ENCODE assay signal across 31 cellular contexts in the genomic region with DNA sequence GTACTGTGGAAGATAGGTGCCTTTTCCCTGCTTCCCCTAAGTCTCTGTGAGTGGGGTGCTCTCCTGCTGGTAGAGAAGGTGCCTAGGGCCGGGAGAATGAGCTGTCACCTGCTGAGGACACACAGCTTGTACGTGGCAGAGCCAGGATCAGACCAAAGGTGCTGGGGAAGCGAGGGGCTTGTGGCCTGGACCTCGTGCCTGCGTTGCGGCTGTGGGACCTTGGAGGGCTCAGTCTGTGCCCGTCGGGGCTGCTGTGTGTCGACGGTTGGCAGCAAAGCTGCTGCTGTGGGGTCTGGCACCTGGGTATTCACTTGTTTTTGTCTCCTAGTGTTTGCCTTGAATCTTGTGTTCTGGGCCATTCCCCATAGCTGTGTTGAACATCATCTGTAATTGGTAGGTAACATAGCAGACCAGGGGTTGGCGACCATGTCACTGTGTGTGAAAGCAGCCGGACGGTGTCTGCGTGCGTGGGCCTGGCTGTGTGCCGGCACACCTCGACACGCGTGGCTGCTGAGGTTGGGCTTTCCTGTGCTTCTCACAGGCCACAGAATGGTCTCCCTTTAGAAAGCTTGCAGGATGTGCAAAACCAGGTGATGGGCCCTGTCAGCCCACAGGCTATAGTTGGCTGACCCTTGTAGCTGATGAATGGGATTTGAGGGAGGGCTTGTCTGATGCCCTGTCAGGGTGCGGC.
"Had no signal": no experiment of that assay in that cellular context is flagged by ENCODE, and none has a peak within 500 bp of the region (broad histone marks: within the 10 kb centered on the region; RNA-seq: fewer than 3 reads in every experiment).

No MANE protein-coding gene starts in this region.

- H3K4me3 Mint-ChIP-seq: activated CD4-positive, alpha-beta memory T cell treated with anti-CD3 and anti-CD28 coated beads, Interleukin-2, amount 10 ng/mL, durations not matched to agents 7 days and 5 days; activated CD4-positive, alpha-beta T cell treated with anti-CD3 and anti-CD28 coated beads, Interleukin-2, amount 10 ng/mL, durations not matched to agents 7 days and 5 days; activated T-cell treated with anti-CD3 and anti-CD28 coated beads, Interleukin-2, amount 50 U/mL, for 4 hours; endodermal cell; stimulated activated memory B cell treated with anti-CD40 and anti-IgM and Interleukin-4, amounts not matched to agents 10 μg/mL and 1 μg/mL and 100 μg/mL, for 72 hours; stimulated activated naive CD8-positive, alpha-beta T cell treated with anti-CD3 and anti-CD28 coated beads, Interleukin-15, amount 100 ng/mL, for 72 hours; T-helper 1 cell treated with Interleukin-12 subunit alpha and Interleukin-12 subunit beta and Interleukin-4 antibody, amounts not matched to agents 30 μg/mL and 1 μg/mL, for 36 hours had no signal

- H3K9me3 Mint-ChIP-seq: activated CD4-positive, alpha-beta memory T cell treated with anti-CD3 and anti-CD28 coated beads, Interleukin-2, amount 10 ng/mL, durations not matched to agents 7 days and 5 days; activated CD4-positive, alpha-beta T cell treated with anti-CD3 and anti-CD28 coated beads, Interleukin-2, amount 10 ng/mL, durations not matched to agents 7 days and 5 days; activated T-cell treated with anti-CD3 and anti-CD28 coated beads, Interleukin-2, amount 50 U/mL, for 4 hours; endodermal cell; naive thymus-derived CD8-positive, alpha-beta T cell; stimulated activated memory B cell treated with anti-CD40 and anti-IgM and Interleukin-4, amounts not matched to agents 10 μg/mL and 1 μg/mL and 100 μg/mL, for 72 hours; stimulated activated naive CD8-positive, alpha-beta T cell treated with anti-CD3 and anti-CD28 coated beads, Interleukin-15, amount 100 ng/mL, for 72 hours; T-helper 1 cell treated with Interleukin-12 subunit alpha and Interleukin-12 subunit beta and Interleukin-4 antibody, amounts not matched to agents 30 μg/mL and 1 μg/mL, for 36 hours had no signal

- H3K27ac Mint-ChIP-seq: activated CD4-positive, alpha-beta memory T cell treated with anti-CD3 and anti-CD28 coated beads, Interleukin-2, amount 10 ng/mL, durations not matched to agents 7 days and 5 days; activated CD4-positive, alpha-beta T cell treated with anti-CD3 and anti-CD28 coated beads, Interleukin-2, amount 10 ng/mL, durations not matched to agents 7 days and 5 days; endodermal cell; progenitor cell of endocrine pancreas; stimulated activated memory B cell treated with anti-CD40 and anti-IgM and Interleukin-4, amounts not matched to agents 10 μg/mL and 1 μg/mL and 100 μg/mL, for 72 hours; T-helper 1 cell treated with Interleukin-12 subunit alpha and Interleukin-12 subunit beta and Interleukin-4 antibody, amounts not matched to agents 30 μg/mL and 1 μg/mL, for 36 hours had no signal

- H3K4me3 ChIP-seq: esophagus muscularis mucosa, heart left ventricle, lower lobe of right lung, ovary, skin epidermis, upper lobe of right lung had no signal

- H3K27me3 ChIP-seq: esophagus muscularis mucosa, foreskin keratinocyte, heart left ventricle, neutrophil, ovary, upper lobe of right lung had no signal

- ATAC-seq: activated CD4-positive, CD25-positive, alpha-beta regulatory T cell treated with anti-CD3 and anti-CD28 coated beads, Interleukin-2, amount 50 U/mL, for 24 hours; activated T-cell treated with anti-CD3 and anti-CD28 coated beads, Interleukin-2, amount 50 U/mL, for 4 hours; foreskin keratinocyte; heart left ventricle; left lobe of liver; lower lobe of right lung; naive thymus-derived CD8-positive, alpha-beta T cell; sciatic nerve; stimulated activated memory B cell treated with anti-CD40 and anti-IgM and Interleukin-4, amounts not matched to agents 10 μg/mL and 1 μg/mL and 100 μg/mL, for 72 hours; stimulated activated naive CD8-positive, alpha-beta T cell treated with anti-CD3 and anti-CD28 coated beads, Interleukin-15, amount 100 ng/mL, for 72 hours; upper lobe of right lung had no signal

- H3K36me3 ChIP-seq: ovary had no signal

- H3K27me3 Mint-ChIP-seq: activated CD4-positive, alpha-beta memory T cell treated with anti-CD3 and anti-CD28 coated beads, Interleukin-2, amount 10 ng/mL, durations not matched to agents 7 days and 5 days; activated CD4-positive, alpha-beta T cell treated with anti-CD3 and anti-CD28 coated beads, Interleukin-2, amount 10 ng/mL, durations not matched to agents 7 days and 5 days; naive thymus-derived CD8-positive, alpha-beta T cell; progenitor cell of endocrine pancreas; stimulated activated memory B cell treated with anti-CD40 and anti-IgM and Interleukin-4, amounts not matched to agents 10 μg/mL and 1 μg/mL and 100 μg/mL, for 72 hours; stimulated activated naive CD8-positive, alpha-beta T cell treated with anti-CD3 and anti-CD28 coated beads, Interleukin-15, amount 100 ng/mL, for 72 hours had no signal

- H3K4me1 Mint-ChIP-seq: endodermal cell had no signal

- H3K27ac ChIP-seq: esophagus muscularis mucosa, foreskin keratinocyte, heart left ventricle, lower lobe of right lung, neutrophil, ovary, skin epidermis, upper lobe of right lung, WERI-Rb-1 had no signal

- H3K9me3 ChIP-seq: esophagus muscularis mucosa, heart left ventricle, lower lobe of right lung, neutrophil, ovary, upper lobe of right lung had no signal

- DNase-seq: activated CD4-positive, alpha-beta memory T cell treated with anti-CD3 and anti-CD28 coated beads, Interleukin-2, amount 10 ng/mL, durations not matched to agents 7 days and 5 days; activated CD4-positive, alpha-beta T cell treated with anti-CD3 and anti-CD28 coated beads, Interleukin-2, amount 10 ng/mL, durations not matched to agents 7 days and 5 days; activated CD8-positive, alpha-beta memory T cell treated with anti-CD3 and anti-CD28 coated beads, Interleukin-2, amount 50 U/mL, for 48 hours; activated naive CD4-positive, alpha-beta T cell; activated T-cell treated with anti-CD3 and anti-CD28 coated beads, Interleukin-2, amount 50 U/mL, for 4 hours; amygdala; caudate nucleus; endodermal cell; foreskin keratinocyte; heart left ventricle; kidney glomerular epithelial cell; lower lobe of right lung; mesenchymal stem cell; naive thymus-derived CD8-positive, alpha-beta T cell; ovary; stimulated activated CD4-positive, alpha-beta T cell treated with anti-CD3 and anti-CD28 coated beads, Interleukin-4, amount 100 ng/mL, for 24 hours; stimulated activated naive CD8-positive, alpha-beta T cell treated with anti-CD3 and anti-CD28 coated beads, Interleukin-15, amount 100 ng/mL, for 72 hours; substantia nigra; SW 1271; T1000; upper lobe of right lung; WERI-Rb-1 had no signal
